In genomic region chr5:102241809-102242421, GRCh38 we compare ENCODE assay signal across 2 cellular contexts.
A peak's percentile ranks its signal among the peaks of the same experiment; 100 is the strongest.
TF ChIP-seq lines count a peak whose summit lies in the region.

No MANE protein-coding gene starts in this region.

TF ChIP-seq in GM12878, 131 proteins besides CTCF, POLR2A, EP300 and RAD21 (continues in another document):
- TF ChIP-seq CREB1 (IDR thresholded peaks at IDR 0.05; ENCODE audit: low read depth): no peak
- TF ChIP-seq POLR2AphosphoS5 (IDR thresholded peaks at IDR 0.05; ENCODE audit: low read length): no peak
- TF ChIP-seq YBX1 (IDR thresholded peaks at IDR 0.05): no peak
- TF ChIP-seq HDAC2 (IDR thresholded peaks at IDR 0.05): no peak
- no peak for TF ChIP-seq CBFB (IDR thresholded peaks at IDR 0.05; ENCODE audit: low read depth)
- no peak for TF ChIP-seq SUZ12 (IDR thresholded peaks at IDR 0.05; ENCODE audit: unreplicated experiment)
- no peak for TF ChIP-seq SMC3 (IDR thresholded peaks at IDR 0.05; ENCODE audit: borderline replicate concordance, low read length)
- no peak for TF ChIP-seq FOXK2 (IDR thresholded peaks at IDR 0.05)
- TF ChIP-seq, protein P1, sequence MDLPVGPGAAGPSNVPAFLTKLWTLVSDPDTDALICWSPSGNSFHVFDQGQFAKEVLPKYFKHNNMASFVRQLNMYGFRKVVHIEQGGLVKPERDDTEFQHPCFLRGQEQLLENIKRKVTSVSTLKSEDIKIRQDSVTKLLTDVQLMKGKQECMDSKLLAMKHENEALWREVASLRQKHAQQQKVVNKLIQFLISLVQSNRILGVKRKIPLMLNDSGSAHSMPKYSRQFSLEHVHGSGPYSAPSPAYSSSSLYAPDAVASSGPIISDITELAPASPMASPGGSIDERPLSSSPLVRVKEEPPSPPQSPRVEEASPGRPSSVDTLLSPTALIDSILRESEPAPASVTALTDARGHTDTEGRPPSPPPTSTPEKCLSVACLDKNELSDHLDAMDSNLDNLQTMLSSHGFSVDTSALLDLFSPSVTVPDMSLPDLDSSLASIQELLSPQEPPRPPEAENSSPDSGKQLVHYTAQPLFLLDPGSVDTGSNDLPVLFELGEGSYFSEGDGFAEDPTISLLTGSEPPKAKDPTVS (IDR thresholded peaks at IDR 0.05; ENCODE audit: low read depth, low read length): no peak
- TF ChIP-seq EGR1 (IDR thresholded peaks at IDR 0.05; ENCODE audit: borderline replicate concordance in 1 of 2, low read depth in 2 of 2, low read length in 2 of 2): no peak
- TF ChIP-seq, protein P2, sequence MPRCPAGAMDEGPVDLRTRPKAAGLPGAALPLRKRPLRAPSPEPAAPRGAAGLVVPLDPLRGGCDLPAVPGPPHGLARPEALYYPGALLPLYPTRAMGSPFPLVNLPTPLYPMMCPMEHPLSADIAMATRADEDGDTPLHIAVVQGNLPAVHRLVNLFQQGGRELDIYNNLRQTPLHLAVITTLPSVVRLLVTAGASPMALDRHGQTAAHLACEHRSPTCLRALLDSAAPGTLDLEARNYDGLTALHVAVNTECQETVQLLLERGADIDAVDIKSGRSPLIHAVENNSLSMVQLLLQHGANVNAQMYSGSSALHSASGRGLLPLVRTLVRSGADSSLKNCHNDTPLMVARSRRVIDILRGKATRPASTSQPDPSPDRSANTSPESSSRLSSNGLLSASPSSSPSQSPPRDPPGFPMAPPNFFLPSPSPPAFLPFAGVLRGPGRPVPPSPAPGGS (IDR thresholded peaks at IDR 0.05; ENCODE audit: borderline replicate concordance, insufficient read depth, low read depth, low read length, poor library complexity, severe bottlenecking): no peak
- TF ChIP-seq REST (IDR thresholded peaks at IDR 0.05; ENCODE audit: low read depth, low read length): no peak
- no peak for TF ChIP-seq MXI1 (IDR thresholded peaks at IDR 0.05; ENCODE audit: low read depth, low read length)
- TF ChIP-seq, protein P3, sequence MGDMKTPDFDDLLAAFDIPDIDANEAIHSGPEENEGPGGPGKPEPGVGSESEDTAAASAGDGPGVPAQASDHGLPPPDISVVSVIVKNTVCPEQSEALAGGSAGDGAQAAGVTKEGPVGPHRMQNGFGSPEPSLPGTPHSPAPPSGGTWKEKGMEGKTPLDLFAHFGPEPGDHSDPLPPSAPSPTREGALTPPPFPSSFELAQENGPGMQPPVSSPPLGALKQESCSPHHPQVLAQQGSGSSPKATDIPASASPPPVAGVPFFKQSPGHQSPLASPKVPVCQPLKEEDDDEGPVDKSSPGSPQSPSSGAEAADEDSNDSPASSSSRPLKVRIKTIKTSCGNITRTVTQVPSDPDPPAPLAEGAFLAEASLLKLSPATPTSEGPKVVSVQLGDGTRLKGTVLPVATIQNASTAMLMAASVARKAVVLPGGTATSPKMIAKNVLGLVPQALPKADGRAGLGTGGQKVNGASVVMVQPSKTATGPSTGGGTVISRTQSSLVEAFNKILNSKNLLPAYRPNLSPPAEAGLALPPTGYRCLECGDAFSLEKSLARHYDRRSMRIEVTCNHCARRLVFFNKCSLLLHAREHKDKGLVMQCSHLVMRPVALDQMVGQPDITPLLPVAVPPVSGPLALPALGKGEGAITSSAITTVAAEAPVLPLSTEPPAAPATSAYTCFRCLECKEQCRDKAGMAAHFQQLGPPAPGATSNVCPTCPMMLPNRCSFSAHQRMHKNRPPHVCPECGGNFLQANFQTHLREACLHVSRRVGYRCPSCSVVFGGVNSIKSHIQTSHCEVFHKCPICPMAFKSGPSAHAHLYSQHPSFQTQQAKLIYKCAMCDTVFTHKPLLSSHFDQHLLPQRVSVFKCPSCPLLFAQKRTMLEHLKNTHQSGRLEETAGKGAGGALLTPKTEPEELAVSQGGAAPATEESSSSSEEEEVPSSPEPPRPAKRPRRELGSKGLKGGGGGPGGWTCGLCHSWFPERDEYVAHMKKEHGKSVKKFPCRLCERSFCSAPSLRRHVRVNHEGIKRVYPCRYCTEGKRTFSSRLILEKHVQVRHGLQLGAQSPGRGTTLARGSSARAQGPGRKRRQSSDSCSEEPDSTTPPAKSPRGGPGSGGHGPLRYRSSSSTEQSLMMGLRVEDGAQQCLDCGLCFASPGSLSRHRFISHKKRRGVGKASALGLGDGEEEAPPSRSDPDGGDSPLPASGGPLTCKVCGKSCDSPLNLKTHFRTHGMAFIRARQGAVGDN (IDR thresholded peaks at IDR 0.05): no peak
- no peak for TF ChIP-seq SMARCA5 (IDR thresholded peaks at IDR 0.05)

TF ChIP-seq in HepG2, 621 proteins besides CTCF, POLR2A, EP300 and RAD21:
- TF ChIP-seq, protein P4, sequence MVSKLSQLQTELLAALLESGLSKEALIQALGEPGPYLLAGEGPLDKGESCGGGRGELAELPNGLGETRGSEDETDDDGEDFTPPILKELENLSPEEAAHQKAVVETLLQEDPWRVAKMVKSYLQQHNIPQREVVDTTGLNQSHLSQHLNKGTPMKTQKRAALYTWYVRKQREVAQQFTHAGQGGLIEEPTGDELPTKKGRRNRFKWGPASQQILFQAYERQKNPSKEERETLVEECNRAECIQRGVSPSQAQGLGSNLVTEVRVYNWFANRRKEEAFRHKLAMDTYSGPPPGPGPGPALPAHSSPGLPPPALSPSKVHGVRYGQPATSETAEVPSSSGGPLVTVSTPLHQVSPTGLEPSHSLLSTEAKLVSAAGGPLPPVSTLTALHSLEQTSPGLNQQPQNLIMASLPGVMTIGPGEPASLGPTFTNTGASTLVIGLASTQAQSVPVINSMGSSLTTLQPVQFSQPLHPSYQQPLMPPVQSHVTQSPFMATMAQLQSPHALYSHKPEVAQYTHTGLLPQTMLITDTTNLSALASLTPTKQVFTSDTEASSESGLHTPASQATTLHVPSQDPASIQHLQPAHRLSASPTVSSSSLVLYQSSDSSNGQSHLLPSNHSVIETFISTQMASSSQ (IDR thresholded peaks at IDR 0.05; ENCODE audit: low read depth): 0 out of 2 replicates have a peak, but pooled peaks have one; percentile 40
- TF ChIP-seq, protein P4 (CRISPR knock-in tag; IDR thresholded peaks at IDR 0.05; ENCODE audit: borderline replicate concordance): no peak
- no peak for TF ChIP-seq ZNF556 (CRISPR knock-in tag; IDR thresholded peaks at IDR 0.05; ENCODE audit: borderline replicate concordance)
